ENCODE assay signal across 9 cellular contexts in genomic region chr5:37197340-37198050, GRCh38. TPM values are rescaled to one million over a fixed set of nuclear protein-coding genes. Genes with fewer than 3 reads are reported as not detected.
DNase-seq lines count a peak whose midpoint lies in the region; ATAC-seq and TF ChIP-seq lines count a peak whose summit lies in the region.
"Had no signal": no experiment of that assay in that cellular context is flagged by ENCODE, and none has a peak within 500 bp of the region (broad histone marks: within the 10 kb centered on the region; RNA-seq: fewer than 3 reads in every experiment).

No MANE protein-coding gene starts in this region.

- peak; percentile 42 for DNase-seq in CD1c-positive myeloid dendritic cell (ENCODE audit: extremely low spot score)
- peak; percentile 7 for DNase-seq in activated naive CD8-positive, alpha-beta T cell treated with anti-CD3 and anti-CD28 coated beads, Interleukin-2, amount 50 U/mL, for 24 hours
- no peak for DNase-seq in upper lobe of left lung
- no peak for DNase-seq in MG63
- DNase-seq in stimulated activated CD4-positive, alpha-beta T cell treated with anti-CD3 and anti-CD28 coated beads, Interleukin-4, amount 100 ng/mL, for 4 hours: no peak
- DNase-seq in T-helper 9 cell: no peak

- H3K36me3 ChIP-seq in upper lobe of left lung (peaks cover 0 to 55% (median 22%) of the 10 kb centered on the region in 4 donors), MG63 (peaks cover 25% of the 10 kb centered on the region)

- H3K4me3 ChIP-seq in upper lobe of left lung (peak overlapping the region in 1 of 4 donors; percentile 18), MG63 (no peak overlapping the region)
- H3K4me3 ChIP-seq: cardiac muscle cell had no signal

- TF ChIP-seq POLR2A in upper lobe of left lung (IDR thresholded peaks at IDR 0.05): no peak

- peak overlapping the region; percentile 64 for H3K4me3 Mint-ChIP-seq in activated naive CD8-positive, alpha-beta T cell treated with anti-CD3 and anti-CD28 coated beads, Interleukin-2, amount 50 U/mL, for 24 hours

- H3K4me1 ChIP-seq in upper lobe of left lung: peaks cover 0 to 5% (median 2%) of the 10 kb centered on the region in 4 donors

- H3K9me3 ChIP-seq in upper lobe of left lung (no peaks in the 10 kb centered on the region), MG63 (no peaks in the 10 kb centered on the region; the same call in 1 of the 2 replicates)

- H3K27me3 Mint-ChIP-seq in activated naive CD8-positive, alpha-beta T cell treated with anti-CD3 and anti-CD28 coated beads, Interleukin-2, amount 50 U/mL, for 24 hours: no peaks in the 10 kb centered on the region

- peak; percentile 81 for ATAC-seq in GM19438 (IDR thresholded peaks at IDR 0.05; ENCODE audit: low read depth, unreplicated experiment)
- peak; percentile 74 for ATAC-seq in HG03457 (IDR thresholded peaks at IDR 0.05; ENCODE audit: unreplicated experiment)
- peak; percentile 61 for ATAC-seq in activated naive CD8-positive, alpha-beta T cell treated with anti-CD3 and anti-CD28 coated beads, Interleukin-2, amount 50 U/mL, for 24 hours
- ATAC-seq in upper lobe of left lung (ENCODE audit: low FRiP score in 2 of 2): no peak

- H3K27ac Mint-ChIP-seq in activated naive CD8-positive, alpha-beta T cell treated with anti-CD3 and anti-CD28 coated beads, Interleukin-2, amount 50 U/mL, for 24 hours: peak overlapping the region; percentile 82

- no peak for TF ChIP-seq EP300 in upper lobe of left lung (IDR thresholded peaks at IDR 0.05)

- H3K9me3 Mint-ChIP-seq in activated naive CD8-positive, alpha-beta T cell treated with anti-CD3 and anti-CD28 coated beads, Interleukin-2, amount 50 U/mL, for 24 hours: no peaks in the 10 kb centered on the region

- H3K27ac ChIP-seq in upper lobe of left lung: peak overlapping the region in 3 of 4 donors; percentile 5 to 41 (median 33)
- H3K27ac ChIP-seq: cardiac muscle cell had no signal

- WGBS in upper lobe of left lung, 2 donors: 62 to 74% methylated on average over 3 of the region's 3 CpGs

- peaks cover 15% of the 10 kb centered on the region for H3K36me3 Mint-ChIP-seq in activated naive CD8-positive, alpha-beta T cell treated with anti-CD3 and anti-CD28 coated beads, Interleukin-2, amount 50 U/mL, for 24 hours (ENCODE audit: low read depth)

- peaks cover 29% of the 10 kb centered on the region for H3K4me1 Mint-ChIP-seq in activated naive CD8-positive, alpha-beta T cell treated with anti-CD3 and anti-CD28 coated beads, Interleukin-2, amount 50 U/mL, for 24 hours

- no peaks in the 10 kb centered on the region for H3K27me3 ChIP-seq in upper lobe of left lung
- no peaks in the 10 kb centered on the region for H3K27me3 ChIP-seq in MG63
- H3K27me3 ChIP-seq: cardiac muscle cell had no signal

- no peak for TF ChIP-seq CTCF in upper lobe of left lung (IDR thresholded peaks at IDR 0.05)

RNA-seq across cellular contexts. Expression of gene CPLANE1, which starts 51.7 kb away (rescaled TPM):
- total RNA-seq in upper lobe of left lung: 10 to 100 TPM; 15.5 to 58.0 (median 27.5) TPM
- 5.2 and 6.5 TPM in 2 replicates for total RNA-seq in MG63 (2014; rRNA removed; shearing (Covaris generic); ENCODE audit: low replicate concordance)

Comparison
In these comparisons a context has a peak if more than half of its experiments do, and no peak if none do; other contexts are left out.
1. DNase-seq: peak in CD1c-positive myeloid dendritic cell (single experiment) and activated naive CD8-positive, alpha-beta T cell treated with anti-CD3 and anti-CD28 coated beads, Interleukin-2, amount 50 U/mL, for 24 hours (single experiment); none in upper lobe of left lung (0 of 2), MG63 (single experiment), stimulated activated CD4-positive, alpha-beta T cell treated with anti-CD3 and anti-CD28 coated beads, Interleukin-4, amount 100 ng/mL, for 4 hours (0 of 2) and T-helper 9 cell (single experiment).
2. ATAC-seq: peak in GM19438 (single experiment), HG03457 (single experiment) and activated naive CD8-positive, alpha-beta T cell treated with anti-CD3 and anti-CD28 coated beads, Interleukin-2, amount 50 U/mL, for 24 hours (single experiment); none in upper lobe of left lung (0 of 2).